10 cellular contexts compared by ENCODE assay signal in the genomic region with DNA sequence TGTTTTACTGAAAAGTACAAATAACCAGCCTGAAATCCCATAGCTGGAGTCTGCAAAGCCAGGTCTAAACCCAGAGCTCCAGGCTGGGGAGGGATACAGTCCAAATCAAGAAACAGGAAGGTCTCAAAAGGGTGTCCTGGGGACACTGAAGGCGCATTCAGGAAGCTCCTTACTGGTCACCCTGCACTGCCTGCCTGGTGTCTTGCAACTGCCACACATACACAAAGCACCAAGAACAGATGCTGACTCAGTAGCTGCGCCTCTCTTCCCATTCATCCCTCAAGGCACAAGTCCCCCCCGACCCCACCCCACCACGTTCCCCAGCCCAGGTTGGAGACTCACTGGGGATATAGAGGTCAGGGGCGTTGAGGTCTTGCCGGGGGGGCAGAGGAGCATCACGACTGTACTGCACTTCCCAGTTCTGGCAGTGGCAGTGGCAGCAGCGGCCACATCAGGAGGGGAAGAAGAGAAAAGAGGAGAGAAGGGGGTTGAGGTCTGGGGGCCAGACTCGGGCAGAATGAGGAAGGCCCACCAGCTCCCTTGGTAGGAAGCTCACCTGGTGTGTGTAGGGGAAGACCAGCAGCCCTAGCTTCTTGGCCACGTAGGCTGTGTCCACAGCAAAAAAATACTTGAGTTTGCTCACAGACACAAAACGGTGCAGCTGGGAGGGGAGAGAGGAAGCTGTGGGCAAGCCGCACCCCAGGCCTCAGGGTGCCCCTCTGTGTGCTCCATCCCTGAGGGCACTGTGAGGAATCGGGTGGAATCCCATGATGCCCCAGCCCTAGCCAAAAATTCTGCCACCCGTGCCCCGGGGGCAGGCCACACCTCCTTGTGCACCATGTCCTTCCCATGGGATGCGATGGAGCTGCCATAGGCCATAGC. TPM values are rescaled to one million over a fixed set of nuclear protein-coding genes. Genes with fewer than 3 reads are reported as not detected.
DNase-seq lines count a peak whose midpoint lies in the region; ATAC-seq and TF ChIP-seq lines count a peak whose summit lies in the region.
"Had no signal": no experiment of that assay in that cellular context is flagged by ENCODE, and none has a peak within 500 bp of the region (broad histone marks: within the 10 kb centered on the region; RNA-seq: fewer than 3 reads in every experiment).

No MANE protein-coding gene starts in this region.

- H2AFZ ChIP-seq in neuronal stem cell (ENCODE audit: low read length): no peak overlapping the region

- no peak overlapping the region for H3K27ac ChIP-seq in CD4-positive, alpha-beta T cell (ENCODE audit: low read depth, low read length)
- H3K27ac ChIP-seq in duodenal mucosa (ENCODE audit: low read depth, low read length) (no peak overlapping the region), neuronal stem cell (replicated peaks; ENCODE audit: low read length) (no peak overlapping the region)

- no peak overlapping the region for H2AK5ac ChIP-seq in neuronal stem cell (ENCODE audit: low read depth, low read length)

- peaks cover 8% of the 10 kb centered on the region for H3K27me3 ChIP-seq in CD4-positive, alpha-beta T cell (ENCODE audit: control insufficient read depth, insufficient read depth, low read length)
- H3K27me3 ChIP-seq in duodenal mucosa (ENCODE audit: control insufficient read depth in 1 of 2, insufficient read depth in 2 of 2, low read length in 2 of 2) (peaks cover 8 to 10% of the 10 kb centered on the region in 2 donors), neuronal stem cell (ENCODE audit: control insufficient read depth in 3 of 3, insufficient read depth in 3 of 3, low read depth in 1 of 3, low read length in 3 of 3) (peaks cover 12 to 25% (median 24%) of the 10 kb centered on the region in 3 experiments)

- H3K14ac ChIP-seq in neuronal stem cell (ENCODE audit: low read length): peak overlapping the region; percentile 75

- peaks cover 40% of the 10 kb centered on the region for H3K4me1 Mint-ChIP-seq in CD4-positive, alpha-beta T cell (ENCODE audit: low read depth)

- no peak overlapping the region for H3K4ac ChIP-seq in neuronal stem cell (ENCODE audit: low read length)

- no peak overlapping the region for H2BK12ac ChIP-seq in neuronal stem cell (ENCODE audit: low read length)

- no peak overlapping the region for H2BK120ac ChIP-seq in neuronal stem cell (ENCODE audit: low read depth, low read length)

- no peak overlapping the region for H2BK5ac ChIP-seq in neuronal stem cell (ENCODE audit: low read length)

- WGBS in neuronal stem cell (ENCODE audit: extremely low coverage in 2 of 2, insufficient read length in 2 of 2, insufficient replicate concordance in 1 of 2), 2 donors: no CpG with 5 or more reads among the region's 16 CpGs

- no peak for DNase-seq in CD4-positive, alpha-beta T cell
- peak; percentile 34 for DNase-seq in NCI-H69 (lab: John Stamatoyannopoulos, UW)
- DNase-seq in neuronal stem cell (ENCODE audit: low spot score): no peak
- no peak for DNase-seq in NCI-H510A (lab: John Stamatoyannopoulos, UW)
- DNase-seq in foreskin melanocyte: no peak
- DNase-seq in AG08395 (ENCODE audit: low spot score): no peak
- no peak for DNase-seq in GM10248 (ENCODE audit: extremely low spot score)
- DNase-seq: NCI-H524 treated with DMSO at 0.1 percent for 48 hours had no signal

- no peak overlapping the region for H4K91ac ChIP-seq in neuronal stem cell (ENCODE audit: low read depth, low read length, poor library complexity)

- peaks cover 0 to 25% of the 10 kb centered on the region in 2 donors for H3K36me3 ChIP-seq in duodenal mucosa (ENCODE audit: control insufficient read depth in 1 of 2, insufficient read depth in 2 of 2, low read length in 2 of 2)
- H3K36me3 ChIP-seq in neuronal stem cell (replicated peaks in 1 of 2; ENCODE audit: control insufficient read depth in 2 of 2, insufficient read depth in 2 of 2, low read length in 2 of 2): peaks cover 19 to 44% of the 10 kb centered on the region in 2 donors

- no peak overlapping the region for H4K8ac ChIP-seq in neuronal stem cell (ENCODE audit: low read depth, low read length)

- TF ChIP-seq CTCF in CD4-positive, alpha-beta T cell (IDR thresholded peaks at IDR 0.05): no peak
- no peak for TF ChIP-seq CTCF in GM10248 (IDR thresholded peaks at IDR 0.05; ENCODE audit: control extremely low read depth, extremely low read depth, low read depth, missing control alignments)

- H3K4me3 Mint-ChIP-seq in CD4-positive, alpha-beta T cell: peak overlapping the region; percentile 87

- peaks cover 7% of the 10 kb centered on the region for H3K27me3 Mint-ChIP-seq in CD4-positive, alpha-beta T cell

- peak overlapping the region; percentile 88 to 97 for H3K9ac ChIP-seq in duodenal mucosa (ENCODE audit: low read depth in 1 of 2, low read length in 2 of 2)
- H3K9ac ChIP-seq in neuronal stem cell (ENCODE audit: low read depth, low read length, poor library complexity): no peak overlapping the region

- intact Hi-C loops in CD4-positive, alpha-beta T cell (cut with DNase I, micrococcal nuclease): loop anchor here (2.0 to 10.0 kb wide), 2 partner anchors 19 to 433 kb away; a partner anchor contains a TSS

- H2BK15ac ChIP-seq in neuronal stem cell (ENCODE audit: low read length): no peak overlapping the region

- POLR2A ChIA-PET in CD4-positive, alpha-beta T cell (lab: Charles Lee): interaction anchor here (1.1 to 2.1 kb wide), 3 partner anchors 25 to 182 kb away, joined by 3 to 29 read pairs (median 12); no protein-coding TSS in a partner anchor
- POLR2A ChIA-PET in GM10248 (lab: Yijun Ruan, JAX): interaction anchor here (0.6 to 0.8 kb wide), 3 partner anchors 54 to 749 kb away, joined by 3 to 6 read pairs (median 3); no protein-coding TSS in a partner anchor

- H3K23ac ChIP-seq in neuronal stem cell (ENCODE audit: low read depth, low read length, poor library complexity): no peak overlapping the region

- no peaks in the 10 kb centered on the region for H3K9me3 ChIP-seq in CD4-positive, alpha-beta T cell (ENCODE audit: control insufficient read depth, low read length)
- H3K9me3 ChIP-seq in duodenal mucosa (ENCODE audit: control insufficient read depth in 1 of 2, low read length in 2 of 2): no peaks in the 10 kb centered on the region
- peaks cover 0 to 4% of the 10 kb centered on the region in 2 donors for H3K9me3 ChIP-seq in neuronal stem cell (replicated peaks in 1 of 2; ENCODE audit: control insufficient read depth in 2 of 2, insufficient read depth in 1 of 2, low read depth in 1 of 2, low read length in 2 of 2)

- H3K4me1 ChIP-seq in duodenal mucosa (ENCODE audit: control insufficient read depth in 1 of 2, insufficient read depth in 2 of 2, low read length in 2 of 2) (peaks cover 19 to 35% of the 10 kb centered on the region in 2 donors), neuronal stem cell (ENCODE audit: control insufficient read depth in 2 of 2, insufficient read depth in 1 of 2, low read depth in 1 of 2, low read length in 2 of 2) (peaks cover 17 to 19% of the 10 kb centered on the region in 2 donors)

- peaks cover 7% of the 10 kb centered on the region for H3K79me1 ChIP-seq in neuronal stem cell (ENCODE audit: low read depth, low read length)

- H3K27ac Mint-ChIP-seq in CD4-positive, alpha-beta T cell: peak overlapping the region; percentile 9

- no peak overlapping the region for H3K18ac ChIP-seq in neuronal stem cell (ENCODE audit: low read length)

- CTCF ChIA-PET in CD4-positive, alpha-beta T cell (lab: Charles Lee): interaction anchor here (1.4 to 3.2 kb wide), 3 partner anchors 14 to 65 kb away, joined by 3 to 23 read pairs (median 5); no protein-coding TSS in a partner anchor
- CTCF ChIA-PET in GM10248 (lab: Yijun Ruan, JAX): interaction anchor here (1.5 to 10.6 kb wide), 4 partner anchors 14 to 66 kb away, joined by 5 to 92 read pairs (median 12); no protein-coding TSS in a partner anchor

- peak overlapping the region; percentile 86 for H3K4me3 ChIP-seq in duodenal mucosa (ENCODE audit: low read depth in 1 of 2, low read length in 2 of 2)
- H3K4me3 ChIP-seq in neuronal stem cell (ENCODE audit: low read length in 2 of 2): peak overlapping the region in 1 of 2 donors; percentile 63

- ATAC-seq in CD4-positive, alpha-beta T cell (ENCODE audit: poor library complexity): no peak

- H3K9me3 Mint-ChIP-seq in CD4-positive, alpha-beta T cell: no peaks in the 10 kb centered on the region

- H3K4me2 ChIP-seq in neuronal stem cell (ENCODE audit: insufficient read depth, low read length, poor library complexity, severe bottlenecking): no peak overlapping the region

- H3K36me3 Mint-ChIP-seq in CD4-positive, alpha-beta T cell (ENCODE audit: low read depth): peaks cover 6% of the 10 kb centered on the region

RNA-seq across cellular contexts. Expression of a gene that starts 1.4 kb away (rescaled TPM):
- 10 to 100 TPM; 17.4 to 21.1 TPM for total RNA-seq in CD4-positive, alpha-beta T cell
- 75.4 TPM for polyA plus RNA-seq in neuronal stem cell (2013, experiment 1 of 2)
- 75.5 TPM for polyA plus RNA-seq in neuronal stem cell (2013, experiment 2 of 2)

RNA-seq across cellular contexts. Expression of a gene that starts 4.2 kb away (rescaled TPM):
- total RNA-seq in CD4-positive, alpha-beta T cell: under 1 TPM; 0.11 to 0.14 TPM
- 0.15 TPM for polyA plus RNA-seq in neuronal stem cell (2013, experiment 1 of 2)
- polyA plus RNA-seq in neuronal stem cell (2013, experiment 2 of 2): 0.17 TPM

RNA-seq across cellular contexts. Expression of a gene that starts 9.5 kb away (rescaled TPM):
- total RNA-seq in CD4-positive, alpha-beta T cell: 1 to 10 TPM; 4.1 to 6.2 TPM
- 24.3 TPM for polyA plus RNA-seq in neuronal stem cell (2013, experiment 1 of 2)
- polyA plus RNA-seq in neuronal stem cell (2013, experiment 2 of 2): 24.3 TPM
- total RNA-seq: glomerular endothelial cell had no signal

RNA-seq across cellular contexts. Expression of a gene that starts 19.1 kb away (rescaled TPM):
- 10 to 100 TPM; 27.4 to 29.4 TPM for total RNA-seq in CD4-positive, alpha-beta T cell
- 109 TPM for polyA plus RNA-seq in neuronal stem cell (2013, experiment 1 of 2)
- 106 TPM for polyA plus RNA-seq in neuronal stem cell (2013, experiment 2 of 2)

RNA-seq across cellular contexts. Expression of a gene that starts 29.3 kb away (rescaled TPM):
- 1 to 10 TPM; 3.3 to 3.4 TPM for total RNA-seq in CD4-positive, alpha-beta T cell
- polyA plus RNA-seq in neuronal stem cell (2013, experiment 1 of 2): 3.3 TPM
- polyA plus RNA-seq in neuronal stem cell (2013, experiment 2 of 2): 3.2 TPM
